12 cellular contexts compared by ENCODE assay signal in the genomic region with DNA sequence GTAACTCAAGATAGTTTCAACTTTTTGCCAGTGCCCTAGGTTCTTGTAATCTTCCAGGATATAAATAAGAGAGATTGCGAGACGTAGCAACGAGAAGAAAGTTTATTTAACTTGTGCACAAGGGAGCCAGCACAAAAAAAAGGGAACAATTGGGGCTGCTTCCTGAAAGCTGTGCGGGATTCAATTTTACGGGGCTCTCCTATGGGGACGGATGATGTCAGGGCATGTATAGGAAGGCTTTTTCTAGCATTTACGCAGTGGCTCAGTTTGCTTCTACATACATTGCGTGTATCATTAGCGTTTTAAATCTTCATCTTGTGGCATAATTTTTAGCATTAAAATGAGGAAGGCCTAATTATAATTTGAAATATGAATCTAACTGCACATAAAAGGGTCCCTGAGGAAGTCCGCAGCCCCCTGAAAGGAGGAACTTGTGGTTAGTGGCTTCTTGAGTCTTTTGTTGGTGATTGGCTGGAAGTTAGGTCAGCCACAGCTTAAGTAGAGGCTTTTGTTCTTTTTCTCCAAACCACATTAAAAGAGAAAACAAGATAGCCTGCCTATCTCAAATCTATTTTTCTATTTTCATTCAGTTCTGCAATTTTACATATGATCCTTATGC.
DNase-seq lines count a peak whose midpoint lies in the region; ATAC-seq and TF ChIP-seq lines count a peak whose summit lies in the region.
"Had no signal": no experiment of that assay in that cellular context is flagged by ENCODE, and none has a peak within 500 bp of the region (broad histone marks: within the 10 kb centered on the region; RNA-seq: fewer than 3 reads in every experiment).

No MANE protein-coding gene starts in this region.

- no peaks in the 10 kb centered on the region for H3K27me3 ChIP-seq in SJCRH30
- no peaks in the 10 kb centered on the region for H3K27me3 ChIP-seq in Caco-2 (replicated peaks; ENCODE audit: control insufficient read depth, insufficient read depth, low read length)

- intact Hi-C loops in Caco-2 (cut with micrococcal nuclease; ENCODE audit: unreplicated experiment), result no loop called here

- CTCF ChIA-PET in T-cell (lab: Charles Lee), result no interaction called here
- CTCF ChIA-PET in Caco-2 (lab: Charles Lee), result no interaction called here

- peak overlapping the region; percentile 66 for H3K27ac ChIP-seq in SJCRH30
- H3K27ac ChIP-seq: 22Rv1 had no signal

- no peak overlapping the region for H3K27ac Mint-ChIP-seq in T-cell
- no peak overlapping the region for H3K27ac Mint-ChIP-seq in Caco-2 (ENCODE audit: unreplicated experiment)
- H3K27ac Mint-ChIP-seq: activated CD8-positive, alpha-beta memory T cell treated with anti-CD3 and anti-CD28 coated beads, Interleukin-2, amount 10 ng/mL, durations not matched to agents 7 days and 5 days; IgD-negative memory B cell had no signal

- H3K4me3 Mint-ChIP-seq in T-cell (no peak overlapping the region), Caco-2 (ENCODE audit: unreplicated experiment) (no peak overlapping the region)
- H3K4me3 Mint-ChIP-seq: activated CD8-positive, alpha-beta memory T cell treated with anti-CD3 and anti-CD28 coated beads, Interleukin-2, amount 10 ng/mL, durations not matched to agents 7 days and 5 days; IgD-negative memory B cell had no signal

- POLR2A ChIA-PET in T-cell (lab: Charles Lee) (no interaction called here), Caco-2 (lab: Charles Lee) (no interaction called here)

- ATAC-seq in HG03159 (IDR thresholded peaks at IDR 0.05; ENCODE audit: unreplicated experiment) (peak; percentile 51), T-cell (replicated peaks in 1 of 4) (no peak)
- ATAC-seq: activated CD8-positive, alpha-beta memory T cell treated with anti-CD3 and anti-CD28 coated beads, Interleukin-2, amount 10 ng/mL, durations not matched to agents 7 days and 5 days had no signal

- BruUV-seq in Caco-2 (replicated peaks; lab: Mats Ljungman, UMichigan), result no TSS peak

- peak overlapping the region; percentile 42 for H3K4me3 ChIP-seq in SJCRH30
- no peak overlapping the region for H3K4me3 ChIP-seq in foreskin fibroblast (ENCODE audit: low read depth in 1 of 2, low read length in 2 of 2)
- H3K4me3 ChIP-seq in Caco-2 (ENCODE audit: low read depth, low read length), result no peak overlapping the region

- H3K36me3 Mint-ChIP-seq in T-cell (no peaks in the 10 kb centered on the region), Caco-2 (ENCODE audit: insufficient read depth, unreplicated experiment) (no peaks in the 10 kb centered on the region)
- H3K36me3 Mint-ChIP-seq: activated CD8-positive, alpha-beta memory T cell treated with anti-CD3 and anti-CD28 coated beads, Interleukin-2, amount 10 ng/mL, durations not matched to agents 7 days and 5 days; IgD-negative memory B cell had no signal

- H3K9me3 Mint-ChIP-seq in T-cell, result peaks cover 0 to 9% (median 4%) of the 10 kb centered on the region in 3 donors
- H3K9me3 Mint-ChIP-seq in Caco-2 (ENCODE audit: unreplicated experiment), result no peaks in the 10 kb centered on the region
- H3K9me3 Mint-ChIP-seq: IgD-negative memory B cell had no signal

- H3K4me1 ChIP-seq in SJCRH30, result no peaks in the 10 kb centered on the region; the same call in 1 of the 2 replicates
- no peaks in the 10 kb centered on the region for H3K4me1 ChIP-seq in Caco-2

- TF ChIP-seq CTCF in foreskin fibroblast (IDR thresholded peaks at IDR 0.05; ENCODE audit: low read depth, low read length) (no peak), Caco-2 (IDR thresholded peaks at IDR 0.05; ENCODE audit: insufficient read depth in 1 of 2, low read depth in 1 of 2, low read length in 1 of 2, severe bottlenecking in 1 of 2, unreplicated experiment in 1 of 2) (no peak)

- H3K4me1 Mint-ChIP-seq in T-cell, result peaks cover 0 to 2% (median 0%) of the 10 kb centered on the region in 3 donors
- no peaks in the 10 kb centered on the region for H3K4me1 Mint-ChIP-seq in Caco-2 (ENCODE audit: low read depth, unreplicated experiment)
- H3K4me1 Mint-ChIP-seq: activated CD8-positive, alpha-beta memory T cell treated with anti-CD3 and anti-CD28 coated beads, Interleukin-2, amount 10 ng/mL, durations not matched to agents 7 days and 5 days had no signal

- H3K27me3 Mint-ChIP-seq in T-cell (no peaks in the 10 kb centered on the region), Caco-2 (ENCODE audit: insufficient read depth, unreplicated experiment) (no peaks in the 10 kb centered on the region)
- H3K27me3 Mint-ChIP-seq: activated CD8-positive, alpha-beta memory T cell treated with anti-CD3 and anti-CD28 coated beads, Interleukin-2, amount 10 ng/mL, durations not matched to agents 7 days and 5 days; IgD-negative memory B cell had no signal

- no peaks in the 10 kb centered on the region for H3K36me3 ChIP-seq in SJCRH30
- H3K36me3 ChIP-seq in Caco-2 (ENCODE audit: control insufficient read depth, insufficient read depth, low read length), result no peaks in the 10 kb centered on the region

- DNase-seq in SKM-1 treated with dmso at 0.1 percent for 144 hours (lab: John Stamatoyannopoulos, UW; ENCODE audit: unreplicated experiment) (peak; percentile 62), SKM-1 (lab: John Stamatoyannopoulos, UW; ENCODE audit: unreplicated experiment) (no peak), SJCRH30 (peak; percentile 29 to 68), foreskin fibroblast (no peak), T-cell (no peak), Caco-2 (no peak), iPS-NIHi7 (ENCODE audit: extremely low spot score) (no peak)
- DNase-seq: activated CD8-positive, alpha-beta memory T cell treated with anti-CD3 and anti-CD28 coated beads, Interleukin-2, amount 10 ng/mL, durations not matched to agents 7 days and 5 days; SK-N-SH had no signal

- no peaks in the 10 kb centered on the region for H3K9me3 ChIP-seq in SJCRH30 (replicated peaks)
- no peaks in the 10 kb centered on the region for H3K9me3 ChIP-seq in Caco-2
- H3K9me3 ChIP-seq: SK-N-SH had no signal

Comparison
In these comparisons a context has a peak if more than half of its experiments do, and no peak if none do; other contexts are left out.
1. DNase-seq: peak in SKM-1 treated with dmso at 0.1 percent for 144 hours (single experiment) and SJCRH30 (2 of 2); none in SKM-1 (single experiment), foreskin fibroblast (0 of 2), T-cell (0 of 34), Caco-2 (0 of 2) and iPS-NIHi7 (single experiment).